In the genomic region with DNA sequence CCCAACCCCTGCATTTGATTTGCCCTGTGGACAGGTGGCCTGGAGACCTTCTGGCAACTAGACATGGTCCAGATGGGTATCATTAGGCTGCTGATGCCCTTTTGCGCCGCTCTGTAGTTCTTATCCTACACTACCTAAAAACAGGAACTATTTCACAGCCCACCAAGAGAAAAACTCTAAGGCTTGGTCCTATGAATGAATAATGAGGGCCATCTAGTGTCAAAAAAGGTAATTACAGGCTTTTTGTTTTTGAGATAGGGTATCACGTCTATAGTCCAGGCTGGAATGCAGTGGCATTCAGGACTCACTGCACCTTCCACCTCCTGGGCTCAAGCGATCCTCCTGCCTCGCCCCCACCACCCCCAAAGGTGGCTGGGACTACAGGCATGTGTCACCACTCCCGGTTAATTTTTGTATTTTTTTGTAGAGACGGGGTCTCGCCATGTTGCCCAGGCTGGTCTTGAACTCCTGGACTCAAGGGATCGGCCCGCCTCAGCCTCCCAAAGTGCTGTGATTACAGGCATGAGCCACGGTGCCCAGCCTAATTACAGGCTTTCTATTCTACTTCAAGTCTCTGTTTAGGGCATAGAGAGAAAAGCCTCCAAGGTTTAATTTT, we compare ENCODE assay signal across 8 cellular contexts. TPM values are rescaled to one million over a fixed set of nuclear protein-coding genes. Genes with fewer than 3 reads are reported as not detected.
DNase-seq lines count a peak whose midpoint lies in the region; ATAC-seq and TF ChIP-seq lines count a peak whose summit lies in the region.

No MANE protein-coding gene starts in this region.

- no peak overlapping the region for H4K91ac ChIP-seq in neuronal stem cell (ENCODE audit: low read depth, low read length, poor library complexity)

- H3K23ac ChIP-seq in neuronal stem cell (ENCODE audit: low read depth, low read length, poor library complexity) = no peak overlapping the region

- no peaks in the 10 kb centered on the region for H3K27me3 ChIP-seq in CD8-positive, alpha-beta T cell (ENCODE audit: insufficient read depth, low read length)
- H3K27me3 ChIP-seq in neuronal stem cell (ENCODE audit: control insufficient read depth in 3 of 3, insufficient read depth in 3 of 3, low read depth in 1 of 3, low read length in 3 of 3) = no peaks in the 10 kb centered on the region

- H3K36me3 ChIP-seq in CD8-positive, alpha-beta T cell (ENCODE audit: insufficient read depth, low read length) = peaks cover 42% of the 10 kb centered on the region
- H3K36me3 ChIP-seq in neuronal stem cell (replicated peaks in 1 of 2; ENCODE audit: control insufficient read depth in 2 of 2, insufficient read depth in 2 of 2, low read length in 2 of 2) = peaks cover 21 to 93% of the 10 kb centered on the region in 2 donors

- intact Hi-C loops in CD8-positive, alpha-beta T cell (cut with DNase I, micrococcal nuclease) = loop anchor here (1.0 to 5.0 kb wide), 4 partner anchors 49 to 438 kb away; partner anchors contain the start of gene NOG (in 1 of the 2)

- no peak overlapping the region for H3K4me3 ChIP-seq in CD8-positive, alpha-beta T cell (ENCODE audit: low read depth, low read length)
- H3K4me3 ChIP-seq in fibroblast of pulmonary artery (replicated peaks; ENCODE audit: low read depth, low read length) (no peak overlapping the region), neuronal stem cell (ENCODE audit: low read length in 2 of 2) (no peak overlapping the region)

- H3K4me1 Mint-ChIP-seq in CD8-positive, alpha-beta T cell (ENCODE audit: low read depth) = no peaks in the 10 kb centered on the region
- H3K4me1 Mint-ChIP-seq in T-helper 17 cell = peaks cover 4% of the 10 kb centered on the region

- no peak overlapping the region for H3K4ac ChIP-seq in neuronal stem cell (ENCODE audit: low read length)

- no peak overlapping the region for H2BK120ac ChIP-seq in neuronal stem cell (ENCODE audit: low read depth, low read length)

- no peak overlapping the region for H2BK5ac ChIP-seq in neuronal stem cell (ENCODE audit: low read length)

- H3K27ac Mint-ChIP-seq in CD8-positive, alpha-beta T cell = no peak overlapping the region
- H3K27ac Mint-ChIP-seq in T-helper 17 cell = no peak overlapping the region

- no peaks in the 10 kb centered on the region for H3K9me3 ChIP-seq in CD8-positive, alpha-beta T cell (ENCODE audit: low read length)
- H3K9me3 ChIP-seq in T-helper 17 cell (ENCODE audit: control insufficient read depth, low read length, poor library complexity, severe bottlenecking) (no peaks in the 10 kb centered on the region), neuronal stem cell (replicated peaks in 1 of 2; ENCODE audit: control insufficient read depth in 2 of 2, insufficient read depth in 1 of 2, low read depth in 1 of 2, low read length in 2 of 2) (no peaks in the 10 kb centered on the region)

- no peak overlapping the region for H3K4me3 Mint-ChIP-seq in CD8-positive, alpha-beta T cell
- H3K4me3 Mint-ChIP-seq in T-helper 17 cell = no peak overlapping the region

- no peak overlapping the region for H2BK15ac ChIP-seq in neuronal stem cell (ENCODE audit: low read length)

- CTCF ChIA-PET in CD8-positive, alpha-beta T cell (lab: Charles Lee) = interaction anchor here (0.6 to 4.8 kb wide), 20 partner anchors 8 to 124 kb away, joined by 3 to 55 read pairs (median 4); no protein-coding TSS in a partner anchor

- no peak overlapping the region for H3K4me2 ChIP-seq in neuronal stem cell (ENCODE audit: insufficient read depth, low read length, poor library complexity, severe bottlenecking)

- no peak for DNase-seq in CD8-positive, alpha-beta T cell
- DNase-seq in NCI-H187 (lab: John Stamatoyannopoulos, UW) = peak; percentile 3 to 19
- DNase-seq in T-helper 17 cell = no peak
- DNase-seq in fibroblast of pulmonary artery (ENCODE audit: low read depth) = peak; percentile 78
- peak; percentile 66 for DNase-seq in neuronal stem cell (ENCODE audit: low spot score)

- H3K27ac ChIP-seq in CD8-positive, alpha-beta T cell (ENCODE audit: low read depth, low read length) = no peak overlapping the region
- H3K27ac ChIP-seq in neuronal stem cell (replicated peaks; ENCODE audit: low read length) = no peak overlapping the region

- no peaks in the 10 kb centered on the region for H3K27me3 Mint-ChIP-seq in CD8-positive, alpha-beta T cell (ENCODE audit: low read depth)
- H3K27me3 Mint-ChIP-seq in T-helper 17 cell = no peaks in the 10 kb centered on the region

- no peaks in the 10 kb centered on the region for H3K79me1 ChIP-seq in neuronal stem cell (ENCODE audit: low read depth, low read length)

- peak; percentile 67 for ATAC-seq in CD8-positive, alpha-beta T cell
- ATAC-seq in GM19372 (IDR thresholded peaks at IDR 0.05; ENCODE audit: low read depth, unreplicated experiment) = peak; percentile 79
- peak; percentile 78 for ATAC-seq in T-helper 17 cell
- no peak for ATAC-seq in HG03135 (IDR thresholded peaks at IDR 0.05; ENCODE audit: unreplicated experiment)
- ATAC-seq in HG02798 (IDR thresholded peaks at IDR 0.05; ENCODE audit: poor library complexity, unreplicated experiment) = no peak

- H3K9me3 Mint-ChIP-seq in CD8-positive, alpha-beta T cell = no peaks in the 10 kb centered on the region

- H4K8ac ChIP-seq in neuronal stem cell (ENCODE audit: low read depth, low read length) = no peak overlapping the region

- H3K14ac ChIP-seq in neuronal stem cell (ENCODE audit: low read length) = no peak overlapping the region

- H3K9ac ChIP-seq in neuronal stem cell (ENCODE audit: low read depth, low read length, poor library complexity) = no peak overlapping the region

- H3K18ac ChIP-seq in neuronal stem cell (ENCODE audit: low read length) = no peak overlapping the region

- H2AFZ ChIP-seq in neuronal stem cell (ENCODE audit: low read length) = no peak overlapping the region

- WGBS in neuronal stem cell (ENCODE audit: extremely low coverage in 2 of 2, insufficient read length in 2 of 2, insufficient replicate concordance in 1 of 2), 2 donors = no CpG with 5 or more reads among the region's 11 CpGs

- H2BK12ac ChIP-seq in neuronal stem cell (ENCODE audit: low read length) = no peak overlapping the region

- peak; percentile 89 for TF ChIP-seq CTCF in CD8-positive, alpha-beta T cell (IDR thresholded peaks at IDR 0.05)
- peak; percentile 60 for TF ChIP-seq CTCF in fibroblast of pulmonary artery (IDR thresholded peaks at IDR 0.05; ENCODE audit: low read length, missing control alignments)

- no peak overlapping the region for H2AK5ac ChIP-seq in neuronal stem cell (ENCODE audit: low read depth, low read length)

- H3K4me1 ChIP-seq in CD8-positive, alpha-beta T cell (ENCODE audit: insufficient read depth, low read length) = no peaks in the 10 kb centered on the region
- no peaks in the 10 kb centered on the region for H3K4me1 ChIP-seq in neuronal stem cell (ENCODE audit: control insufficient read depth in 2 of 2, insufficient read depth in 1 of 2, low read depth in 1 of 2, low read length in 2 of 2)

- peaks cover 85% of the 10 kb centered on the region for H3K36me3 Mint-ChIP-seq in CD8-positive, alpha-beta T cell
- H3K36me3 Mint-ChIP-seq in T-helper 17 cell (ENCODE audit: low read depth) = peaks cover 5% of the 10 kb centered on the region

- POLR2A ChIA-PET in CD8-positive, alpha-beta T cell (lab: Charles Lee) = interaction anchor here (1.0 to 1.1 kb wide), 2 partner anchors 14 to 26 kb away, joined by 4 to 5 read pairs; partner anchors contain the start of gene TRIM25

RNA-seq across cellular contexts. Expression of gene COIL, which starts 20.9 kb away (rescaled TPM):
- 10 to 100 TPM; 24.1 to 24.3 TPM for total RNA-seq in CD8-positive, alpha-beta T cell
- 10 to 100 TPM; 14.0 to 19.6 TPM for total RNA-seq in T-helper 17 cell
- 21.0 TPM for polyA plus RNA-seq in neuronal stem cell (2013, experiment 1 of 2)
- polyA plus RNA-seq in neuronal stem cell (2013, experiment 2 of 2) = 21.7 TPM

RNA-seq across cellular contexts. Expression of gene TRIM25, which starts 26.1 kb away (rescaled TPM):
- 10 to 100 TPM; 28.6 to 30.8 TPM for total RNA-seq in CD8-positive, alpha-beta T cell
- 10 to 100 TPM; 40.2 to 46.3 TPM for total RNA-seq in T-helper 17 cell
- 9.0 TPM for polyA plus RNA-seq in neuronal stem cell (2013, experiment 1 of 2)
- 8.7 TPM for polyA plus RNA-seq in neuronal stem cell (2013, experiment 2 of 2)

RNA-seq across cellular contexts. Expression of gene SCPEP1, which starts 38.0 kb away (rescaled TPM):
- 10 to 100 TPM; 22.9 to 28.4 TPM for total RNA-seq in CD8-positive, alpha-beta T cell
- 10 to 100 TPM; 17.7 to 21.9 TPM for total RNA-seq in T-helper 17 cell
- polyA plus RNA-seq in neuronal stem cell (2013, experiment 1 of 2) = 22.2 TPM
- 22.7 TPM for polyA plus RNA-seq in neuronal stem cell (2013, experiment 2 of 2)

Comparison
In these comparisons a context has a peak if more than half of its experiments do, and no peak if none do; other contexts are left out.
1. ATAC-seq: peak in CD8-positive, alpha-beta T cell (single experiment), GM19372 (single experiment) and T-helper 17 cell (single experiment); none in HG03135 (single experiment) and HG02798 (single experiment).
2. DNase-seq: peak in NCI-H187 (2 of 2), fibroblast of pulmonary artery (single experiment) and neuronal stem cell (single experiment); none in CD8-positive, alpha-beta T cell (0 of 7) and T-helper 17 cell (0 of 3).